ENCODE assay signal across 27 cellular contexts in the genomic region with DNA sequence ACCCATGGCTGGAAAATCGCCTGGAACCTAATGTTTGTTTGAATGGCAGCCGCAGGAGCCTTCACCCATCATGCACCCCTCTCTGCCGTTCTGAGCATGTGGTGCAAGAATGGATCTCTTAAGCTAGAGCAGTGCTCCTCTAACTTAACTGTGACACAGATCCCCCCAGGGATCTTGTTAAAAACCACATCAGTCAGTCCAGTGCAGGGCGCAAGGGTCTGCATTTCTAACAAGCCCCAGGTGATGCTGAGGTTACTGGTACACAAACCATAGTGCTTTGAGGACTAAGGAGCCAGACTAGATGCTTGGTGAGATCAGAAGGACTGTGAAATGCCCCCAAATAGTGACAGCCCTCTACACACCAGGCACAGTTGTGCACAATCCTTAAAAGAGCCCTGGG.
"Had no signal": no experiment of that assay in that cellular context is flagged by ENCODE, and none has a peak within 500 bp of the region (broad histone marks: within the 10 kb centered on the region; RNA-seq: fewer than 3 reads in every experiment).

No MANE protein-coding gene starts in this region.

- DNase-seq: activated CD4-positive, alpha-beta T cell treated with anti-CD3 and anti-CD28 coated beads for 4 hours; activated CD4-positive, alpha-beta T cell treated with anti-CD3 and anti-CD28 coated beads, Interleukin-2, amount 50 U/mL, for 4 hours; activated CD8-positive, alpha-beta memory T cell treated with anti-CD3 and anti-CD28 coated beads, Interleukin-2, amount 50 U/mL, for 48 hours; activated CD8-positive, alpha-beta T cell treated with anti-CD3 and anti-CD28 coated beads, Interleukin-2, amount 10 ng/mL, durations not matched to agents 7 days and 5 days; activated naive CD4-positive, alpha-beta T cell treated with anti-CD3 and anti-CD28 coated beads, Interleukin-2, amount 50 U/mL, for 16 hours; activated naive CD8-positive, alpha-beta T cell treated with anti-CD3 and anti-CD28 coated beads, Interleukin-2, amount 10 ng/mL, durations not matched to agents 7 days and 5 days; activated T-cell treated with anti-CD3 and anti-CD28 coated beads, Interleukin-2, amount 50 U/mL, for 1 hour; adrenal gland; aorta; caudate nucleus; Kasumi-1; NCI-H1092 treated with DMSO at 0.1 percent for 48 hours; NCI-H1417 treated with DMSO at 0.1 percent for 48 hours; NCI-H1694; NCI-H2029; NCI-H2107; NCI-H2171 treated with DMSO at 0.1 percent for 48 hours; NCI-H226; NCI-H526 treated with DMSO at 0.1 percent for 48 hours; NCI-H82; NK-92 treated with Interleukin-12 subunit alpha and Interleukin-12 subunit beta, amount 100 ng/mL, for 24 hours; RPMI8226; SK-N-SH had no signal

- H3K9me3 ChIP-seq: adrenal gland, breast epithelium, SK-N-SH had no signal

- H3K27ac ChIP-seq: adrenal gland, breast epithelium had no signal

- H3K9me2 ChIP-seq: SK-N-SH had no signal

- H3K9me3 Mint-ChIP-seq: activated naive CD8-positive, alpha-beta T cell treated with anti-CD3 and anti-CD28 coated beads, Interleukin-2, amount 10 ng/mL, durations not matched to agents 7 days and 5 days had no signal

- H3K27ac Mint-ChIP-seq: activated CD8-positive, alpha-beta T cell treated with anti-CD3 and anti-CD28 coated beads, Interleukin-2, amount 10 ng/mL, durations not matched to agents 7 days and 5 days; activated naive CD8-positive, alpha-beta T cell treated with anti-CD3 and anti-CD28 coated beads, Interleukin-2, amount 10 ng/mL, durations not matched to agents 7 days and 5 days had no signal

- H3K4me3 ChIP-seq: adrenal gland, breast epithelium had no signal

- H3K4me2 ChIP-seq: SK-N-SH had no signal

- H3K4me1 ChIP-seq: adrenal gland, breast epithelium had no signal

- H3K36me3 ChIP-seq: adrenal gland, breast epithelium had no signal

- H3K27me3 ChIP-seq: adrenal gland, breast epithelium had no signal

- ATAC-seq: activated CD4-positive, CD25-positive, alpha-beta regulatory T cell treated with anti-CD3 and anti-CD28 coated beads, Interleukin-2, amount 50 U/mL, for 24 hours; activated CD8-positive, alpha-beta T cell treated with anti-CD3 and anti-CD28 coated beads, Interleukin-2, amount 10 ng/mL, durations not matched to agents 7 days and 5 days; Panc1; Right ventricle myocardium inferior had no signal

- H3K4me3 Mint-ChIP-seq: activated CD8-positive, alpha-beta T cell treated with anti-CD3 and anti-CD28 coated beads, Interleukin-2, amount 10 ng/mL, durations not matched to agents 7 days and 5 days; activated naive CD8-positive, alpha-beta T cell treated with anti-CD3 and anti-CD28 coated beads, Interleukin-2, amount 10 ng/mL, durations not matched to agents 7 days and 5 days had no signal

- H3K4me1 Mint-ChIP-seq: activated naive CD8-positive, alpha-beta T cell treated with anti-CD3 and anti-CD28 coated beads, Interleukin-2, amount 10 ng/mL, durations not matched to agents 7 days and 5 days had no signal
